ENCODE assay signal across 8 cellular contexts in genomic region chrX:1336331-1337143, GRCh38. TPM values are rescaled to one million over a fixed set of nuclear protein-coding genes. Genes with fewer than 3 reads are reported as not detected.
DNase-seq lines count a peak whose midpoint lies in the region; ATAC-seq and TF ChIP-seq lines count a peak whose summit lies in the region.

Gene IL3RA, plus strand, starts transcription at chrX:1336785. Its CDS starts 4,981 bp downstream, at chrX:1341766.

- ATAC-seq in HG03378 (IDR thresholded peaks at IDR 0.05; ENCODE audit: unreplicated experiment) (peak; percentile 50), lower lobe of right lung (peak; percentile 61 to 83)

- H3K4me3 ChIP-seq in breast epithelium, result peak within 1 kb of the TSS; percentile 37 to 56 (median 44)
- H3K4me3 ChIP-seq in adipocyte (ENCODE audit: low read length), result peak within 1 kb of the TSS; percentile 73
- peak within 1 kb of the TSS; percentile 53 for H3K4me3 ChIP-seq in lower lobe of right lung
- H3K4me3 ChIP-seq in thymus (ENCODE audit: low read length), result peak within 1 kb of the TSS; percentile 32

- no peak within 1 kb of the TSS for H3K27ac Mint-ChIP-seq in MCF 10A (ENCODE audit: low read depth, unreplicated experiment)

- WGBS in thymus, result 2% methylated on average over 19 of the region's 19 CpGs

- no peaks in the 10 kb centered on the region for H3K9me3 Mint-ChIP-seq in MCF 10A (ENCODE audit: unreplicated experiment)

- TF ChIP-seq POLR2A in breast epithelium (IDR thresholded peaks at IDR 0.05), result no peak

- H3K4me1 Mint-ChIP-seq in MCF 10A (ENCODE audit: insufficient read depth, unreplicated experiment), result no peaks in the 10 kb centered on the region

- POLR2A ChIA-PET in MCF 10A (lab: Yijun Ruan, JAX), result no interaction called here

- no peaks in the 10 kb centered on the region for H3K27me3 ChIP-seq in breast epithelium
- H3K27me3 ChIP-seq in adipocyte (replicated peaks; ENCODE audit: control insufficient read depth, insufficient read depth, low read length), result peaks cover 3% of the 10 kb centered on the region
- H3K27me3 ChIP-seq in lower lobe of right lung (ENCODE audit: low read depth), result no peaks in the 10 kb centered on the region
- no peaks in the 10 kb centered on the region for H3K27me3 ChIP-seq in thymus (ENCODE audit: control insufficient read depth, insufficient read depth)

- intact Hi-C loops in breast epithelium (cut with DNase I; ENCODE audit: low total_unique reads), result no loop called here
- intact Hi-C loops in MCF 10A (cut with micrococcal nuclease), result no loop called here
- intact Hi-C loops in lower lobe of right lung (cut with DNase I), result no loop called here

- no peaks in the 10 kb centered on the region for H3K27me3 Mint-ChIP-seq in MCF 10A (ENCODE audit: insufficient read depth, unreplicated experiment)

- H3K27ac ChIP-seq in breast epithelium, result peak within 1 kb of the TSS in 1 of 2 donors; percentile 21
- H3K27ac ChIP-seq in lower lobe of right lung, result peak within 1 kb of the TSS; percentile 69
- H3K27ac ChIP-seq in thymus (ENCODE audit: low read depth), result no peak within 1 kb of the TSS

- H3K36me3 Mint-ChIP-seq in MCF 10A (ENCODE audit: insufficient read depth, unreplicated experiment), result no peaks in the 10 kb centered on the region

- peaks cover 0 to 13% of the 10 kb centered on the region in 2 donors for H3K9me3 ChIP-seq in breast epithelium
- H3K9me3 ChIP-seq in adipocyte (ENCODE audit: control insufficient read depth, low read length), result peaks cover under 1% of the 10 kb centered on the region
- H3K9me3 ChIP-seq in lower lobe of right lung, result no peaks in the 10 kb centered on the region
- H3K9me3 ChIP-seq in thymus (ENCODE audit: control insufficient read depth), result no peaks in the 10 kb centered on the region

- no peak within 1 kb of the TSS for H3K4me3 Mint-ChIP-seq in MCF 10A (ENCODE audit: unreplicated experiment)

- TF ChIP-seq CTCF in breast epithelium (IDR thresholded peaks at IDR 0.05), result no peak
- no peak for TF ChIP-seq CTCF in MCF 10A (IDR thresholded peaks at IDR 0.05; ENCODE audit: unreplicated experiment)
- no peak for TF ChIP-seq CTCF in lower lobe of right lung (IDR thresholded peaks at IDR 0.05)

- CTCF ChIA-PET in MCF 10A (lab: Yijun Ruan, JAX), result no interaction called here

- peak within 1 kb of the TSS; percentile 60 for H3K9ac ChIP-seq in adipocyte (ENCODE audit: low read length)

- DNase-seq in breast epithelium (ENCODE audit: low spot score in 2 of 2), result no peak
- no peak for DNase-seq in MCF 10A (ENCODE audit: unreplicated experiment)
- peak; percentile 55 for DNase-seq in adipocyte (ENCODE audit: low read depth)
- DNase-seq in lower lobe of right lung, result peak; percentile 66
- no peak for DNase-seq in kidney tubule cell (ENCODE audit: low spot score)
- no peak for DNase-seq in COLO668 (lab: John Stamatoyannopoulos, UW; ENCODE audit: unreplicated experiment)

- BruUV-seq in MCF 10A (replicated peaks; lab: Mats Ljungman, UMichigan), result no TSS peak

- H3K4me1 ChIP-seq in breast epithelium (no peaks in the 10 kb centered on the region), adipocyte (ENCODE audit: control insufficient read depth, insufficient read depth, low read length) (peaks cover 9% of the 10 kb centered on the region), lower lobe of right lung (peaks cover 7% of the 10 kb centered on the region), thymus (ENCODE audit: control insufficient read depth, insufficient read depth, low read length) (no peaks in the 10 kb centered on the region)

- no peaks in the 10 kb centered on the region for H3K36me3 ChIP-seq in breast epithelium
- H3K36me3 ChIP-seq in adipocyte (ENCODE audit: control insufficient read depth, insufficient read depth, low read length, severe bottlenecking), result no peaks in the 10 kb centered on the region
- H3K36me3 ChIP-seq in lower lobe of right lung, result no peaks in the 10 kb centered on the region
- no peaks in the 10 kb centered on the region for H3K36me3 ChIP-seq in thymus (ENCODE audit: control insufficient read depth, insufficient read depth)

RNA-seq across cellular contexts. Expression of gene IL3RA, which starts in this region (rescaled TPM):
- total RNA-seq in breast epithelium (1 to 10 TPM; 2.9 to 7.5 (median 7.4) TPM), MCF 10A (2022) (not detected in 2 replicates), lower lobe of right lung (59.9 TPM)
- 12.7 TPM for polyA plus RNA-seq in thymus

Comparison
In these comparisons a context has a peak if more than half of its experiments do, and no peak if none do; other contexts are left out.
1. DNase-seq: peak in adipocyte (single experiment) and lower lobe of right lung (single experiment); none in breast epithelium (0 of 2), MCF 10A (single experiment), kidney tubule cell (single experiment) and COLO668 (single experiment).
2. Peak in every context shown above with its lines, with median percentiles within 50 percentile points of each other: H3K4me3 ChIP-seq.